Comparison of ENCODE assay signal across 14 cellular contexts in the genomic region with DNA sequence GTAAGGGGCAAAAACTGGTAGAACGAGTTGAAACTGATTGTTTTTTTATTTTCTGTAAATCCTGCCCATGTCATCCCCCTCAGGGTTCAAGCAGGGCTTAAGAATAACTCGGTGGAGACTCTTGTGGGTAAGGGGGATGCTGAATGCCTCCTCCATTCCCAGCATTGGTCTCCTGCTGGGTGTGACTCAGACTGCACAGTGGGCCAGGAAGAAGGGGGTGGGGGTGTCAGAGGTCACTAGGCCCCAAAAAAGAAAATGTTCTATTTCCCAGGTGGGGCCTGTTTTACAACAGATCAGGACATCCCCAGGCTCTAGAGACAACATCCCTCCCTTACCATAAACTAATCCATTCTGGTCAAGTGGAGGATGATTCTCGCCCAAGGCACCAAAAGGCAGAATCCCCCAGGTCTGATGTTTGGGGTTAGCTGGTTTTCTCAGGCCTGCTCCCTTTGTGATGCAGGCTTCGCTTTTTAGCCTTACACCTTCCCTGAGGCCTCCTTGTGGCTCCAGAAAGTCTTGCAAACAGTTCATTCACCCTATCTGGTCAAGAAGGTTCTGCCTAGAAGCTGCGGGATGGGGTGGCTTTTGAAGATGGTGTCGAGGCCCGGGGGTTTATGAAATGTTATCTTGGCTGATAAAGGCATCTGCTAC. TPM values are rescaled to one million over a fixed set of nuclear protein-coding genes. Genes with fewer than 3 reads are reported as not detected.
DNase-seq lines count a peak whose midpoint lies in the region; ATAC-seq, FAIRE-seq and TF ChIP-seq lines count a peak whose summit lies in the region.
"Had no signal": no experiment of that assay in that cellular context is flagged by ENCODE, and none has a peak within 500 bp of the region (broad histone marks: within the 10 kb centered on the region; RNA-seq: fewer than 3 reads in every experiment).

No MANE protein-coding gene starts in this region.

- H3K9ac ChIP-seq in HUES64 (ENCODE audit: low read depth, low read length): peak overlapping the region; percentile 56; the same call in 1 of the 2 replicates
- no peak overlapping the region for H3K9ac ChIP-seq in K562 (ENCODE audit: insufficient read depth in 1 of 2, low read depth in 2 of 2, low read length in 2 of 2)

- POLR2A ChIA-PET in K562 (lab: Yijun Ruan, JAX): interaction anchor here (1.0 to 1.3 kb wide), 4 partner anchors 10 to 25 kb away, joined by 3 to 6 read pairs (median 6); no protein-coding TSS in a partner anchor

- TF ChIP-seq EP300 in K562 (IDR thresholded peaks at IDR 0.05; ENCODE audit: low read length): no peak

- 26% methylated on average over 6 of the region's 7 CpGs for WGBS in HUES64
- 10% methylated on average over 7 of the region's 7 CpGs for WGBS in K562 (ENCODE audit: insufficient coverage, low coverage, missing lambda C conversion rate)

- H2AFZ ChIP-seq in K562 (ENCODE audit: low read depth, low read length): no peak overlapping the region

- TF ChIP-seq CTCF in K562 (IDR thresholded peaks at IDR 0.05 in 2 of 3, conservative IDR thresholded peaks at IDR 0.05 in 1 of 3; ENCODE audit: insufficient read depth in 2 of 3, low read depth in 1 of 3, low read length in 3 of 3): peak; percentile 35 to 44 (median 36); a peak in 4 of 6 replicates

- CTCF ChIA-PET in K562 (lab: Yijun Ruan, JAX; ENCODE audit: low intra/inter-chr PET ratio): no interaction called here

- TF ChIP-seq RAD21 in K562 (CRISPR knock-in tag; conservative IDR thresholded peaks at IDR 0.05 in 1 of 2, IDR thresholded peaks at IDR 0.05 in 1 of 2): peak in 1 of 2 experiments; percentile 37; a peak in 3 of 4 replicates

- H3K79me2 ChIP-seq in K562 (ENCODE audit: control insufficient read depth, insufficient read depth, low read length): no peaks in the 10 kb centered on the region

- no peaks in the 10 kb centered on the region for H3K9me1 ChIP-seq in K562 (ENCODE audit: control insufficient read depth, insufficient read depth, low read length)

- TF ChIP-seq POLR2A in K562 (conservative IDR thresholded peaks at IDR 0.05): no peak

- H3K4me3 ChIP-seq in HUES64 (ENCODE audit: low read length): no peak overlapping the region
- no peak overlapping the region for H3K4me3 ChIP-seq in K562
- H3K4me3 ChIP-seq: ascending aorta, sigmoid colon, vagina had no signal

- no peaks in the 10 kb centered on the region for H3K9me3 ChIP-seq in HUES64 (ENCODE audit: insufficient read depth, low read depth, low read length)
- no peaks in the 10 kb centered on the region for H3K9me3 ChIP-seq in K562 (replicated peaks; ENCODE audit: control insufficient read depth, insufficient read depth, low read depth, low read length)
- H3K9me3 ChIP-seq: ascending aorta, sigmoid colon, vagina had no signal

- H3K4me1 ChIP-seq in HUES64 (ENCODE audit: insufficient read depth, low read length) (peaks cover 59% of the 10 kb centered on the region), K562 (replicated peaks in 1 of 2; ENCODE audit: control insufficient read depth in 2 of 2, insufficient read depth in 2 of 2, low read length in 2 of 2) (peaks cover 6 to 13% of the 10 kb centered on the region in 2 experiments; a peak in 3 of 5 replicates)
- H3K4me1 ChIP-seq: ascending aorta, sigmoid colon, vagina had no signal

- H3K36me3 ChIP-seq in HUES64 (ENCODE audit: insufficient read depth, low read length) (no peaks in the 10 kb centered on the region), K562 (ENCODE audit: control insufficient read depth, insufficient read depth, low read length) (no peaks in the 10 kb centered on the region)
- H3K36me3 ChIP-seq: ascending aorta, sigmoid colon, vagina had no signal

- no TSS peak for BruUV-seq in K562 (replicated peaks; lab: Mats Ljungman, UMichigan)

- H3K27ac ChIP-seq in HUES64 (ENCODE audit: low read depth, low read length) (peak overlapping the region; percentile 83), K562 (ENCODE audit: extremely low read depth, low read depth, low read length) (no peak overlapping the region)
- H3K27ac ChIP-seq: ascending aorta, sigmoid colon, vagina had no signal

- H3K27me3 ChIP-seq in HUES64 (ENCODE audit: insufficient read depth, low read length) (no peaks in the 10 kb centered on the region), K562 (ENCODE audit: control insufficient read depth in 2 of 2, insufficient read depth in 2 of 2, low read length in 2 of 2) (peaks cover 9 to 16% of the 10 kb centered on the region in 2 experiments; a peak in 4 of 5 replicates)
- H3K27me3 ChIP-seq: ascending aorta, vagina had no signal

- in situ Hi-C loops in K562 (cut with MboI): loop anchor here (5.0 kb wide), 1 partner anchor 74 kb away; no protein-coding TSS in a partner anchor

- peak; percentile 58 for DNase-seq in Daoy (ENCODE audit: low read depth)
- peak in 1 of 4 experiments; percentile 21 for DNase-seq in K562 (ENCODE audit: extremely low read depth in 1 of 4, low spot score in 3 of 4)
- peak; percentile 74 for DNase-seq in iPS-NIHi7 (ENCODE audit: extremely low spot score)
- DNase-seq in NOMO-1 treated with dmso at 0.1 percent for 144 hours (lab: John Stamatoyannopoulos, UW; ENCODE audit: unreplicated experiment): no peak
- no peak for DNase-seq in DMS79 (lab: John Stamatoyannopoulos, UW)
- DNase-seq: activated CD8-positive, alpha-beta memory T cell treated with anti-CD3 and anti-CD28 coated beads, Interleukin-2, amount 50 U/mL, for 4 hours; NCI-H524 treated with DMSO at 0.1 percent for 48 hours; sigmoid colon had no signal

- no peak overlapping the region for H3K4me2 ChIP-seq in K562 (ENCODE audit: insufficient read depth, low read length)

- peak; percentile 70 for ATAC-seq in K562
- ATAC-seq in HG03354 (IDR thresholded peaks at IDR 0.05; ENCODE audit: poor library complexity, severe bottlenecking, unreplicated experiment): no peak
- ATAC-seq in HG03457 (IDR thresholded peaks at IDR 0.05; ENCODE audit: unreplicated experiment): no peak

- H4K20me1 ChIP-seq in K562 (replicated peaks; ENCODE audit: control insufficient read depth, insufficient read depth, low read length): no peaks in the 10 kb centered on the region

- intact Hi-C loops in K562 (cut with micrococcal nuclease): no loop called here

- FAIRE-seq in K562 (lab: Jason Lieb, UNC): peak; percentile 19

TF ChIP-seq in K562, 482 proteins besides CTCF, POLR2A, EP300 and RAD21:
- TF ChIP-seq, protein P1, sequence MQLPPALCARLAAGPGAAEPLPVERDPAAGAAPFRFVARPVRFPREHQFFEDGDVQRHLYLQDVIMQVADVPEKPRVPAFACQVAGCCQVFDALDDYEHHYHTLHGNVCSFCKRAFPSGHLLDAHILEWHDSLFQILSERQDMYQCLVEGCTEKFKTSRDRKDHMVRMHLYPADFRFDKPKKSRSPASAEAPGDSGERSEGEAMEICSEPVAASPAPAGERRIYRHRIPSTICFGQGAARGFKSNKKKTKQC (CRISPR knock-in tag; IDR thresholded peaks at IDR 0.05): no peak
- TF ChIP-seq GTF2E2 (tag; IDR thresholded peaks at IDR 0.05) (no peak), ZNF347 (CRISPR knock-in tag; IDR thresholded peaks at IDR 0.05; ENCODE audit: low read depth) (no peak)

RNA-seq across cellular contexts. Expression of a gene that starts 10.7 kb away (rescaled TPM):
- total RNA-seq in Daoy (2014; rRNA removed; shearing (Covaris generic)): not detected in 2 replicates
- 1.5 TPM for polyA plus RNA-seq in HUES64 (2013, experiment 1 of 2)
- 1.0 TPM for polyA plus RNA-seq in HUES64 (2013, experiment 2 of 2)
- not detected in 2 replicates for total RNA-seq in K562 (2011; cell fraction: chromatin; rRNA removed; ENCODE audit: low replicate concordance)
- not detected in 2 replicates for total RNA-seq in K562 (2011; cell fraction: nucleolus; rRNA removed)
- not detected in 2 replicates for total RNA-seq in K562 (2011; cell fraction: nucleoplasm; rRNA removed)
- total RNA-seq in K562 (2014; rRNA removed) (not detected in 2 replicates), K562 (2014; rRNA removed; fragmentation: Illumina TruSeq; extraction: Trizol) (not detected in 2 replicates), K562 (2015; rRNA removed; fragmentation: Illumina TruSeq; extraction: Trizol) (not detected in 2 replicates), K562 (2021) (not detected in 2 replicates)
- polyA plus RNA-seq in K562 (2011; rRNA removed) (not detected in 2 replicates), K562 (2014; fragmentation: Illumina TruSeq; extraction: Trizol) (0.04 TPM in 1 of 2 replicates, not detected in the other), K562 (2014; fragmentation: Nextera tagmentation; extraction: Ambion mirVana) (under 1 TPM in 1 of 2 experiments, not detected in 1; 0.01 TPM), K562 (2014; rRNA removed) (0.65 TPM in 1 of 2 replicates, not detected in the other)
- polyA plus RNA-seq in K562 (2011; cell fraction: cytosol; rRNA removed): not detected in 2 replicates
- polyA plus RNA-seq in K562 (2011; cell fraction: nucleus; rRNA removed): not detected in 2 replicates
- polyA plus RNA-seq in K562 (2012): 0.13 and 0.35 TPM in 2 replicates
- not detected in 2 replicates for polyA minus RNA-seq in K562 (2011; rRNA and poly(A)+ RNA removed)
- polyA minus RNA-seq in K562 (2011; cell fraction: cytosol; rRNA and poly(A)+ RNA removed): not detected in 2 replicates
- polyA minus RNA-seq in K562 (2011; cell fraction: nucleus; rRNA and poly(A)+ RNA removed): not detected in 2 replicates
- total RNA-seq: ascending aorta, lung microvascular endothelial cell, sigmoid colon had no signal

Comparison
In these comparisons a context has a peak if more than half of its experiments do, and no peak if none do; other contexts are left out.
1. DNase-seq: peak in Daoy (single experiment) and iPS-NIHi7 (single experiment); none in NOMO-1 treated with dmso at 0.1 percent for 144 hours (single experiment) and DMS79 (single experiment).